In genomic region chr2:237512774-237513466, GRCh38 we compare ENCODE assay signal across 8 cellular contexts. TPM values are rescaled to one million over a fixed set of nuclear protein-coding genes. Genes with fewer than 3 reads are reported as not detected.
DNase-seq lines count a peak whose midpoint lies in the region; ATAC-seq lines count a peak whose summit lies in the region.

No MANE protein-coding gene starts in this region.

- H3K27ac Mint-ChIP-seq in activated CD4-positive, alpha-beta memory T cell treated with anti-CD3 and anti-CD28 coated beads for 36 hours: no peak overlapping the region

- POLR2A ChIA-PET in activated CD4-positive, alpha-beta memory T cell treated with anti-CD3 and anti-CD28 coated beads for 36 hours (lab: Charles Lee): interaction anchor here (0.7 to 0.9 kb wide), 2 partner anchors 59 kb away, joined by 3 read pairs; no protein-coding TSS in a partner anchor

- DNase-seq in Daoy (ENCODE audit: low read depth) (peak; percentile 87), HPDE6-E6E7 (ENCODE audit: extremely low spot score) (peak; percentile 84), NCI-H82 treated with DMSO at 0.1 percent for 48 hours (lab: John Stamatoyannopoulos, UW; ENCODE audit: unreplicated experiment) (peak; percentile 57), medulla oblongata (ENCODE audit: extremely low spot score) (peak; percentile 93)
- DNase-seq in activated CD4-positive, alpha-beta memory T cell treated with anti-CD3 and anti-CD28 coated beads for 36 hours: peak; percentile 87
- DNase-seq in effector CD8-positive, alpha-beta T cell (lab: John Stamatoyannopoulos, UW): peak; percentile 66
- DNase-seq in stimulated activated CD8-positive, alpha-beta memory T cell treated with anti-CD3 and anti-CD28 coated beads, Interleukin-12 subunit alpha, Interleukin-12 subunit beta, amount 100 ng/mL, for 1 hour (ENCODE audit: low read depth): peak; percentile 64

- CTCF ChIA-PET in activated CD4-positive, alpha-beta memory T cell treated with anti-CD3 and anti-CD28 coated beads for 36 hours (lab: Charles Lee): interaction anchor here (0.6 to 10.4 kb wide), 67 partner anchors 8 to 750 kb away, joined by 3 to 399 read pairs (median 4); partner anchors contain the start of genes COPS8, PRLH and RAB17

- no peak overlapping the region for H3K4me3 Mint-ChIP-seq in activated CD4-positive, alpha-beta memory T cell treated with anti-CD3 and anti-CD28 coated beads for 36 hours

- peaks cover 6% of the 10 kb centered on the region for H3K27me3 Mint-ChIP-seq in activated CD4-positive, alpha-beta memory T cell treated with anti-CD3 and anti-CD28 coated beads for 36 hours

- no peaks in the 10 kb centered on the region for H3K4me1 Mint-ChIP-seq in activated CD4-positive, alpha-beta memory T cell treated with anti-CD3 and anti-CD28 coated beads for 36 hours (ENCODE audit: low read depth)

- intact Hi-C loops in activated CD4-positive, alpha-beta memory T cell treated with anti-CD3 and anti-CD28 coated beads for 36 hours (cut with micrococcal nuclease): loop anchor here (1.0 to 2.0 kb wide), 2 partner anchors 59 to 358 kb away; no protein-coding TSS in a partner anchor

- no peaks in the 10 kb centered on the region for H3K36me3 Mint-ChIP-seq in activated CD4-positive, alpha-beta memory T cell treated with anti-CD3 and anti-CD28 coated beads for 36 hours

- ATAC-seq in GM18517 (IDR thresholded peaks at IDR 0.05; ENCODE audit: unreplicated experiment): no peak

- H3K9me3 Mint-ChIP-seq in activated CD4-positive, alpha-beta memory T cell treated with anti-CD3 and anti-CD28 coated beads for 36 hours: no peaks in the 10 kb centered on the region

RNA-seq across cellular contexts. Expression of gene MLPH, which starts 25.9 kb away (rescaled TPM):
- total RNA-seq in Daoy (2014; rRNA removed; shearing (Covaris generic)): 53.1 and 58.8 TPM in 2 replicates
- total RNA-seq in activated CD4-positive, alpha-beta memory T cell treated with anti-CD3 and anti-CD28 coated beads for 36 hours: not detected

RNA-seq across cellular contexts. Expression of gene PRLH, which starts 53.5 kb away (rescaled TPM):
- total RNA-seq in Daoy (2014; rRNA removed; shearing (Covaris generic)): not detected in 2 replicates
- total RNA-seq in activated CD4-positive, alpha-beta memory T cell treated with anti-CD3 and anti-CD28 coated beads for 36 hours: not detected

Comparison
In these comparisons a context has a peak if more than half of its experiments do, and no peak if none do; other contexts are left out.
1. RNA of gene MLPH, which starts 25.9 kb away (total RNA-seq): 53.1 to 58.8 TPM in Daoy; not detected in activated CD4-positive, alpha-beta memory T cell treated with anti-CD3 and anti-CD28 coated beads for 36 hours; every median in the first group is over 10 times any median in the second.
2. Peak in every context shown above with its lines, with median percentiles within 50 percentile points of each other: DNase-seq.